5 cellular contexts compared by ENCODE assay signal in the genomic region with DNA sequence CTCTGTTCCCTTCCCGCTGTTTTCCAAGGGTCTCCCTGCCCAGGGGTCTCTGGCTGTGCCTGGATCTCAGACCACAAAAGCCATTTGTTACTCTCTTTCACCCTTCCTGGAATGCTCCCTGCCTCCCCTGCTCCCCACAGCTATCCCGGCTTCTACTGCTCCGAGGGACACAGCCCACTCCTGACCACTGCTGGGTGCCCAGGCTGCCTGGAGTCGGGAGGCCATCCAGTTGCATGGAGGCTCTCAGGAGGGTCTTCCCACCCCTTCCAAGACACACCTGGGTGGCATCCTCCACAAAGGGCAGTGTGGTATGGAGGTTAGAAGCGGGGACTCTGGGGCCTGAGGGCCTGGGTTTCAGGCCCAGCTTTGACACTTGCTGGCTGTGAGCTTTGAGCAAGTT.
"Had no signal": no experiment of that assay in that cellular context is flagged by ENCODE, and none has a peak within 500 bp of the region (broad histone marks: within the 10 kb centered on the region; RNA-seq: fewer than 3 reads in every experiment).

No MANE protein-coding gene starts in this region.

- FAIRE-seq: HepG2, HTR-8/SVneo, K562 had no signal

- H3K27ac ChIP-seq: HL-60 had no signal

- H3K4me3 ChIP-seq: K562 had no signal

- DNase-seq: IMR-90 had no signal

- ATAC-seq: HepG2, K562 had no signal
